ENCODE assay signal across 1 cellular context in the genomic region with DNA sequence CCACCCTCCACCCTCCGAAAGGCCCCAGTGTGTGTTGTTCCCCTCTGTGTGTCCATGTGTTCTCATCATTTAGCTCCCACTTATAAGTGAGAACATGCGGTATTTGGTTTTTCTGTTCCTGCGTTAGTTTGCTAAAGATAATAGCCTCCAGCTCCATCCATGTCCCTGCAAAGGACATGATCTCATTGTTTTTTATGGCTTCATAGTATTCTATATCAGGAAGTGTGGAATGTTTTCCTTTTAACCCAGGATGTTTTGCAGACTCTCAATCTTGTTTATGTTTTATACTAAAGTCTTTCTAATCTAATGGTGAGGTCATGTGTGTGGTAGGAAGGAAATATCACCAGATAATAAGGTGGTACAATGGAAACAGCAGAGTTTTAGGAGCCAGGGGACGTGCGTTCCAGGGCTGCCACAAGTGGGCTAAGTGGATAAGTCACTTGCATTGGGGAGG.
A peak's percentile ranks its signal among the peaks of the same experiment; 100 is the strongest.
TF ChIP-seq lines count a peak whose summit lies in the region.

No MANE protein-coding gene starts in this region.

TF ChIP-seq in endothelial cell of umbilical vein, 7 proteins besides CTCF, POLR2A, EP300 and RAD21:
- TF ChIP-seq JUN (IDR thresholded peaks at IDR 0.05; ENCODE audit: borderline replicate concordance, insufficient read depth, insufficient read length, low read depth) (peak; percentile 83), FOS (IDR thresholded peaks at IDR 0.05; ENCODE audit: borderline replicate concordance, insufficient read depth, low read length) (peak; percentile 56), POLR2AphosphoS5 (IDR thresholded peaks at IDR 0.05; ENCODE audit: insufficient read depth, low read depth, low read length) (peak; percentile 45), GATA2 (IDR thresholded peaks at IDR 0.05; ENCODE audit: insufficient read depth, insufficient read length, low read depth, low read length) (peak; percentile 89)
- TF ChIP-seq, protein P1, sequence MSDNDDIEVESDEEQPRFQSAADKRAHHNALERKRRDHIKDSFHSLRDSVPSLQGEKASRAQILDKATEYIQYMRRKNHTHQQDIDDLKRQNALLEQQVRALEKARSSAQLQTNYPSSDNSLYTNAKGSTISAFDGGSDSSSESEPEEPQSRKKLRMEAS (IDR thresholded peaks at IDR 0.05; ENCODE audit: insufficient read depth, insufficient read length): peak; percentile 33
